Comparison of ENCODE assay signal across 35 cellular contexts in the genomic region with DNA sequence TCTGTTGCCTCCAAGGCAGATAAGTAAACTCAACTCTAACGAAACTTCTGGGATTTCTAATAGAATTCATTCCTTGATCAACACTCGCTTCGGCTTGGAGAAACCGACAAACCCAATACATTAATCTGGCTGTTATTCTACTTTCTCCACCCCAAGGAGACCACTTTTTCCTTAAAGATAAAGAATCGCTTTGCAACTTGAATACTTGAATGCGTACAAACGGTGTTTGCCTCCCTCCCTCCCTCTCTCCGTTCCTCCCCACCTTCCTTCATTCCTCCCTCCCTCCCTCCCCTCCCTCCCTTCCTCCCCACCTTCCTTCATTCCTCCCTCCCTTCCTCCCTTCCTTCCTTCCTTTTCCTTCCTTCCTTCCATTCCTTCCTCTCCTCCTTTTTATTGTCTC.
A peak's percentile ranks its signal among the peaks of the same experiment; 100 is the strongest.
DNase-seq lines count a peak whose midpoint lies in the region; ATAC-seq, FAIRE-seq and TF ChIP-seq lines count a peak whose summit lies in the region.
"Had no signal": no experiment of that assay in that cellular context is flagged by ENCODE, and none has a peak within 500 bp of the region (broad histone marks: within the 10 kb centered on the region; RNA-seq: fewer than 3 reads in every experiment).

No MANE protein-coding gene starts in this region.

- no peaks in the 10 kb centered on the region for H3K36me3 Mint-ChIP-seq in nephron progenitor cell (ENCODE audit: low read depth)
- H3K36me3 Mint-ChIP-seq: CD14-positive monocyte; CD4-positive, alpha-beta memory T cell; CD4-positive, CD25-positive, alpha-beta regulatory T cell; CD8-positive, alpha-beta memory T cell; CD8-positive, alpha-beta T cell had no signal

- DNase-seq in HepG2 (ENCODE audit: low spot score) (no peak), right lobe of liver (no peak), mesendoderm (no peak), nephron progenitor cell (no peak)
- DNase-seq: 8988T; ACHN; AML-193; BE2C; C1 segment of cervical spinal cord; Caco-2; Calu3; CD4-positive, alpha-beta memory T cell; CD4-positive, alpha-beta T cell; CD4-positive, CD25-positive, alpha-beta regulatory T cell; CD8-positive, alpha-beta memory T cell; CD8-positive, alpha-beta T cell; COR-L47; DMS 273 treated with DMSO at 0.1 percent for 48 hours; DMS153; DMS53; DMS79; DMS79 treated with DMSO at 0.1 percent for 48 hours; DND-41; EL had no signal

- no peaks in the 10 kb centered on the region for H3K79me2 ChIP-seq in HepG2 (ENCODE audit: insufficient read depth, low read length)
- H3K79me2 ChIP-seq in mesendoderm (ENCODE audit: control insufficient read depth, insufficient read depth, low read length): no peaks in the 10 kb centered on the region

- intact Hi-C loops in HepG2 (cut with micrococcal nuclease; ENCODE audit: unreplicated experiment) (no loop called here), right lobe of liver (cut with DNase I) (no loop called here)

- H2BK120ac ChIP-seq in mesendoderm (ENCODE audit: low read depth, low read length): no peak overlapping the region

- H3K4me3 Mint-ChIP-seq in nephron progenitor cell: no peak overlapping the region
- H3K4me3 Mint-ChIP-seq: B cell; CD14-positive monocyte; CD4-positive, alpha-beta memory T cell; CD4-positive, alpha-beta T cell; CD4-positive, CD25-positive, alpha-beta regulatory T cell; CD8-positive, alpha-beta memory T cell; CD8-positive, alpha-beta T cell had no signal

- TF ChIP-seq POLR2A in HepG2 (IDR thresholded peaks at IDR 0.05; ENCODE audit: insufficient read depth in 1 of 2, low read depth in 2 of 2, low read length in 2 of 2): no peak
- TF ChIP-seq POLR2A in right lobe of liver (IDR thresholded peaks at IDR 0.05): no peak

- no peak for FAIRE-seq in HepG2 (lab: Jason Lieb, UNC)
- FAIRE-seq: A204.1, A549, D721Med had no signal

- peaks cover 5% of the 10 kb centered on the region for H3K27me3 Mint-ChIP-seq in nephron progenitor cell (ENCODE audit: low read depth, poor library complexity)
- H3K27me3 Mint-ChIP-seq: CD4-positive, alpha-beta memory T cell; CD4-positive, alpha-beta T cell; CD4-positive, CD25-positive, alpha-beta regulatory T cell had no signal

- H3K27me3 ChIP-seq in HepG2 (ENCODE audit: control insufficient read depth in 1 of 2, insufficient read depth in 2 of 2, low read length in 2 of 2): no peaks in the 10 kb centered on the region
- no peaks in the 10 kb centered on the region for H3K27me3 ChIP-seq in right lobe of liver
- no peaks in the 10 kb centered on the region for H3K27me3 ChIP-seq in mesendoderm (ENCODE audit: insufficient read depth, low read length, poor library complexity)
- H3K27me3 ChIP-seq: BE2C; BLaER1; BLaER1 treated with 17β-estradiol and CSF1 and Interleukin-3, amounts not matched to agents 10 nM and 100 nM had no signal

- H3K9ac ChIP-seq in HepG2 (ENCODE audit: insufficient read depth, low read depth, low read length) (no peak overlapping the region), mesendoderm (ENCODE audit: low read length) (no peak overlapping the region)
- H3K9ac ChIP-seq: BLaER1; BLaER1 treated with 17β-estradiol and CSF1 and Interleukin-3, amounts not matched to agents 10 nM and 100 nM had no signal

- TF ChIP-seq EP300 in HepG2 (IDR thresholded peaks at IDR 0.05; ENCODE audit: low read depth in 2 of 2, low read length in 2 of 2): no peak
- no peak for TF ChIP-seq EP300 in HepG2 (CRISPR knock-in tag; IDR thresholded peaks at IDR 0.05; ENCODE audit: borderline replicate concordance)

- H3K9me3 Mint-ChIP-seq in nephron progenitor cell: no peaks in the 10 kb centered on the region

- H2AFZ ChIP-seq in HepG2 (ENCODE audit: low read length): no peak overlapping the region

- H3K9me3 ChIP-seq in HepG2 (ENCODE audit: low read length) (no peaks in the 10 kb centered on the region), right lobe of liver (no peaks in the 10 kb centered on the region)
- H3K9me3 ChIP-seq: A549; BE2C; BLaER1; BLaER1 treated with 17β-estradiol and CSF1 and Interleukin-3, amounts not matched to agents 10 nM and 100 nM; Caco-2 had no signal

- no peak overlapping the region for H2BK15ac ChIP-seq in mesendoderm (replicated peaks; ENCODE audit: low read depth)

- H4K5ac ChIP-seq in mesendoderm (ENCODE audit: low read length): no peak overlapping the region

- ATAC-seq in HepG2 (no peak), right lobe of liver (no peak), GM21717 (IDR thresholded peaks at IDR 0.05; ENCODE audit: unreplicated experiment) (no peak), HG02610 (IDR thresholded peaks at IDR 0.05; ENCODE audit: unreplicated experiment) (no peak)
- ATAC-seq: A549; CD8-positive, alpha-beta T cell had no signal

- WGBS in HepG2 (ENCODE audit: low lambda C conversion rate): 32% methylated on average over 8 of the region's 8 CpGs
- 59% methylated on average over 7 of the region's 8 CpGs for WGBS in right lobe of liver (ENCODE audit: insufficient coverage, low coverage, low lambda C conversion rate, missing lambda C conversion rate)
- WGBS in mesendoderm (ENCODE audit: extremely low coverage, insufficient coverage, low lambda C conversion rate): no CpG with 5 or more reads among the region's 8 CpGs

- H2AK5ac ChIP-seq in mesendoderm (ENCODE audit: low read length): no peak overlapping the region

- H3K4me1 ChIP-seq in HepG2 (ENCODE audit: insufficient read depth, low read length) (no peaks in the 10 kb centered on the region), right lobe of liver (no peaks in the 10 kb centered on the region), mesendoderm (ENCODE audit: control insufficient read depth, low read depth, low read length) (peaks cover 7% of the 10 kb centered on the region)
- H3K4me1 ChIP-seq: A549; BE2C; BLaER1; BLaER1 treated with 17β-estradiol and CSF1 and Interleukin-3, amounts not matched to agents 10 nM and 100 nM had no signal

- no peak overlapping the region for H3K4me3 ChIP-seq in HepG2 (replicated peaks in 1 of 3; ENCODE audit: insufficient read depth in 1 of 3, low read depth in 2 of 3, low read length in 3 of 3)
- no peak overlapping the region for H3K4me3 ChIP-seq in right lobe of liver
- H3K4me3 ChIP-seq in mesendoderm (ENCODE audit: low read length): no peak overlapping the region
- H3K4me3 ChIP-seq: A549; BLaER1; BLaER1 treated with 17β-estradiol and CSF1 and Interleukin-3, amounts not matched to agents 10 nM and 100 nM had no signal

- peaks cover 22% of the 10 kb centered on the region for H3K4me1 Mint-ChIP-seq in nephron progenitor cell
- H3K4me1 Mint-ChIP-seq: B cell; CD14-positive monocyte; CD4-positive, alpha-beta memory T cell; CD4-positive, CD25-positive, alpha-beta regulatory T cell; CD8-positive, alpha-beta memory T cell had no signal

- in situ Hi-C loops in HepG2 (cut with HindIII; ENCODE audit: extremely low pct_ligation_motif_present, low pct_unique_long_range_greater_than_20kb): no loop called here

- H2BK5ac ChIP-seq in mesendoderm (ENCODE audit: low read length): no peak overlapping the region

- H3K23ac ChIP-seq in mesendoderm (ENCODE audit: low read length): no peak overlapping the region

- TF ChIP-seq CTCF in HepG2 (CRISPR knock-in tag; IDR thresholded peaks at IDR 0.05): no peak
- TF ChIP-seq CTCF in right lobe of liver (IDR thresholded peaks at IDR 0.05): no peak
- TF ChIP-seq CTCF in nephron progenitor cell (IDR thresholded peaks at IDR 0.05): no peak

- no peaks in the 10 kb centered on the region for H4K20me1 ChIP-seq in HepG2 (ENCODE audit: insufficient read depth, low read length)
- H4K20me1 ChIP-seq: BLaER1; BLaER1 treated with 17β-estradiol and CSF1 and Interleukin-3, amounts not matched to agents 10 nM and 100 nM had no signal

- BruUV-seq in HepG2 (replicated peaks; lab: Mats Ljungman, UMichigan): no TSS peak

- no peak overlapping the region for H4K8ac ChIP-seq in mesendoderm (ENCODE audit: low read depth, low read length)

- H3K56ac ChIP-seq in mesendoderm (ENCODE audit: low read length): no peak overlapping the region

- CTCF ChIA-PET in HepG2 (lab: Yijun Ruan, JAX; ENCODE audit: low intra/inter-chr PET ratio, low total read pairs): no interaction called here

- TF ChIP-seq RAD21 in HepG2 (CRISPR knock-in tag; IDR thresholded peaks at IDR 0.05): no peak

- H3K27ac ChIP-seq in HepG2 (ENCODE audit: extremely low read length, insufficient read depth, low read length) (no peak overlapping the region), right lobe of liver (no peak overlapping the region), mesendoderm (ENCODE audit: low read depth, low read length) (no peak overlapping the region)
- H3K27ac ChIP-seq: 22Rv1; A549; BLaER1; BLaER1 treated with 17β-estradiol and CSF1 and Interleukin-3, amounts not matched to agents 10 nM and 100 nM; C4-2B had no signal

- peak overlapping the region; percentile 7 for H3K4ac ChIP-seq in mesendoderm (ENCODE audit: low read depth, low read length)

- H3K36me3 ChIP-seq in HepG2 (replicated peaks in 1 of 2; ENCODE audit: control insufficient read depth in 1 of 2, insufficient read depth in 2 of 2, low read length in 2 of 2): no peaks in the 10 kb centered on the region
- H3K36me3 ChIP-seq in right lobe of liver: no peaks in the 10 kb centered on the region
- H3K36me3 ChIP-seq in mesendoderm (ENCODE audit: control insufficient read depth, insufficient read depth, low read length): no peaks in the 10 kb centered on the region
- H3K36me3 ChIP-seq: BE2C; BLaER1; BLaER1 treated with 17β-estradiol and CSF1 and Interleukin-3, amounts not matched to agents 10 nM and 100 nM had no signal

- no peaks in the 10 kb centered on the region for H3K79me1 ChIP-seq in mesendoderm (ENCODE audit: low read length)

- POLR2A ChIA-PET in HepG2 (lab: Yijun Ruan, JAX): no interaction called here

- H3K18ac ChIP-seq in mesendoderm (ENCODE audit: low read length): peak overlapping the region; percentile 64

- H3K27ac Mint-ChIP-seq in nephron progenitor cell: peak overlapping the region; percentile 48
- H3K27ac Mint-ChIP-seq: B cell; CD14-positive monocyte; CD4-positive, alpha-beta T cell; CD4-positive, CD25-positive, alpha-beta regulatory T cell; CD8-positive, alpha-beta memory T cell; CD8-positive, alpha-beta T cell had no signal

- H3K4me2 ChIP-seq in HepG2 (ENCODE audit: low read depth, low read length): no peak overlapping the region
- H3K4me2 ChIP-seq in mesendoderm (ENCODE audit: low read length): no peak overlapping the region
- H3K4me2 ChIP-seq: A549; BLaER1; BLaER1 treated with 17β-estradiol and CSF1 and Interleukin-3, amounts not matched to agents 10 nM and 100 nM had no signal

TF ChIP-seq in HepG2, 621 proteins besides CTCF, POLR2A, EP300 and RAD21:
- TF ChIP-seq HNRNPK (IDR thresholded peaks at IDR 0.05; ENCODE audit: low read depth, low read length, poor library complexity, severe bottlenecking): peak; percentile 76
- peak; percentile 70 for TF ChIP-seq PCBP2 (optimal IDR thresholded peaks at IDR 0.05; ENCODE audit: low read depth, low read length, poor library complexity, severe bottlenecking)
- no peak for TF ChIP-seq FOXP1 (IDR thresholded peaks at IDR 0.05)
- no peak for TF ChIP-seq FOXP1 (CRISPR knock-in tag; IDR thresholded peaks at IDR 0.05)
